ENCODE assay signal across 2 cellular contexts in genomic region chr17:80191192-80191591, GRCh38.
TF ChIP-seq lines count a peak whose summit lies in the region.

No MANE protein-coding gene starts in this region.

TF ChIP-seq in HepG2, 621 proteins besides CTCF, POLR2A, EP300 and RAD21:
- no peak for TF ChIP-seq ZBTB7A (CRISPR knock-in tag; IDR thresholded peaks at IDR 0.05)
- no peak for TF ChIP-seq GLMP (CRISPR knock-in tag; IDR thresholded peaks at IDR 0.05; ENCODE audit: borderline replicate concordance)
- no peak for TF ChIP-seq NFE2L2 (IDR thresholded peaks at IDR 0.05; ENCODE audit: low read length)
- TF ChIP-seq ZBTB38 (CRISPR knock-in tag; IDR thresholded peaks at IDR 0.05), result 0 out of 2 replicates have a peak, but pooled peaks have one; percentile 14
- peak; percentile 22; the same call in 1 of the 2 replicates for TF ChIP-seq ZNF768 (CRISPR knock-in tag; IDR thresholded peaks at IDR 0.05)
- TF ChIP-seq, protein P1, sequence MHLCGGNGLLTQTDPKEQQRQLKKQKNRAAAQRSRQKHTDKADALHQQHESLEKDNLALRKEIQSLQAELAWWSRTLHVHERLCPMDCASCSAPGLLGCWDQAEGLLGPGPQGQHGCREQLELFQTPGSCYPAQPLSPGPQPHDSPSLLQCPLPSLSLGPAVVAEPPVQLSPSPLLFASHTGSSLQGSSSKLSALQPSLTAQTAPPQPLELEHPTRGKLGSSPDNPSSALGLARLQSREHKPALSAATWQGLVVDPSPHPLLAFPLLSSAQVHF (CRISPR knock-in tag; IDR thresholded peaks at IDR 0.05), result no peak
- TF ChIP-seq NCOA2 (CRISPR knock-in tag; IDR thresholded peaks at IDR 0.05), result no peak
- no peak for TF ChIP-seq ZMYM4 (CRISPR knock-in tag; IDR thresholded peaks at IDR 0.05)
- TF ChIP-seq XRCC5 (optimal IDR thresholded peaks at IDR 0.05; ENCODE audit: low read length), result peak; percentile 7
- TF ChIP-seq ZNF660 (CRISPR knock-in tag; IDR thresholded peaks at IDR 0.05; ENCODE audit: borderline replicate concordance, low read depth), result no peak
- TF ChIP-seq, protein P2, sequence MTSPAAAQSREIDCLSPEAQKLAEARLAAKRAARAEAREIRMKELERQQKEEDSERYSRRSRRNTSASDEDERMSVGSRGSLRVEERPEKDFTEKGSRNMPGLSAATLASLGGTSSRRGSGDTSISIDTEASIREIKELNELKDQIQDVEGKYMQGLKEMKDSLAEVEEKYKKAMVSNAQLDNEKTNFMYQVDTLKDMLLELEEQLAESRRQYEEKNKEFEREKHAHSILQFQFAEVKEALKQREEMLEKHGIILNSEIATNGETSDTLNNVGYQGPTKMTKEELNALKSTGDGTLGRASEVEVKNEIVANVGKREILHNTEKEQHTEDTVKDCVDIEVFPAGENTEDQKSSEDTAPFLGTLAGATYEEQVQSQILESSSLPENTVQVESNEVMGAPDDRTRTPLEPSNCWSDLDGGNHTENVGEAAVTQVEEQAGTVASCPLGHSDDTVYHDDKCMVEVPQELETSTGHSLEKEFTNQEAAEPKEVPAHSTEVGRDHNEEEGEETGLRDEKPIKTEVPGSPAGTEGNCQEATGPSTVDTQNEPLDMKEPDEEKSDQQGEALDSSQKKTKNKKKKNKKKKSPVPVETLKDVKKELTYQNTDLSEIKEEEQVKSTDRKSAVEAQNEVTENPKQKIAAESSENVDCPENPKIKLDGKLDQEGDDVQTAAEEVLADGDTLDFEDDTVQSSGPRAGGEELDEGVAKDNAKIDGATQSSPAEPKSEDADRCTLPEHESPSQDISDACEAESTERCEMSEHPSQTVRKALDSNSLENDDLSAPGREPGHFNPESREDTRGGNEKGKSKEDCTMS (CRISPR knock-in tag; conservative IDR thresholded peaks at IDR 0.05), result no peak
- no peak for TF ChIP-seq SETDB1 (CRISPR knock-in tag; IDR thresholded peaks at IDR 0.05; ENCODE audit: borderline replicate concordance)
- TF ChIP-seq, protein P3, sequence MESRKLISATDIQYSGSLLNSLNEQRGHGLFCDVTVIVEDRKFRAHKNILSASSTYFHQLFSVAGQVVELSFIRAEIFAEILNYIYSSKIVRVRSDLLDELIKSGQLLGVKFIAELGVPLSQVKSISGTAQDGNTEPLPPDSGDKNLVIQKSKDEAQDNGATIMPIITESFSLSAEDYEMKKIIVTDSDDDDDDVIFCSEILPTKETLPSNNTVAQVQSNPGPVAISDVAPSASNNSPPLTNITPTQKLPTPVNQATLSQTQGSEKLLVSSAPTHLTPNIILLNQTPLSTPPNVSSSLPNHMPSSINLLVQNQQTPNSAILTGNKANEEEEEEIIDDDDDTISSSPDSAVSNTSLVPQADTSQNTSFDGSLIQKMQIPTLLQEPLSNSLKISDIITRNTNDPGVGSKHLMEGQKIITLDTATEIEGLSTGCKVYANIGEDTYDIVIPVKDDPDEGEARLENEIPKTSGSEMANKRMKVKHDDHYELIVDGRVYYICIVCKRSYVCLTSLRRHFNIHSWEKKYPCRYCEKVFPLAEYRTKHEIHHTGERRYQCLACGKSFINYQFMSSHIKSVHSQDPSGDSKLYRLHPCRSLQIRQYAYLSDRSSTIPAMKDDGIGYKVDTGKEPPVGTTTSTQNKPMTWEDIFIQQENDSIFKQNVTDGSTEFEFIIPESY (CRISPR knock-in tag; IDR thresholded peaks at IDR 0.05), result peak; percentile 77
- TF ChIP-seq, protein P4, sequence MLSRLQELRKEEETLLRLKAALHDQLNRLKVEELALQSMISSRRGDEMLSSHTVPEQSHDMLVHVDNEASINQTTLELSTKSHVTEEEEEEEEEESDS (CRISPR knock-in tag; IDR thresholded peaks at IDR 0.05; ENCODE audit: borderline replicate concordance), result no peak
- no peak for TF ChIP-seq IRF1 (CRISPR knock-in tag; IDR thresholded peaks at IDR 0.05; ENCODE audit: low read depth)

TF ChIP-seq in WTC11, 78 proteins besides CTCF, POLR2A, EP300 and RAD21 (continues in another document):
- TF ChIP-seq, protein P5, sequence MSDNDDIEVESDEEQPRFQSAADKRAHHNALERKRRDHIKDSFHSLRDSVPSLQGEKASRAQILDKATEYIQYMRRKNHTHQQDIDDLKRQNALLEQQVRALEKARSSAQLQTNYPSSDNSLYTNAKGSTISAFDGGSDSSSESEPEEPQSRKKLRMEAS (CRISPR knock-in tag; IDR thresholded peaks at IDR 0.05), result 0 out of 2 replicates have a peak, but pooled peaks have one; percentile 51
- TF ChIP-seq, protein P6, sequence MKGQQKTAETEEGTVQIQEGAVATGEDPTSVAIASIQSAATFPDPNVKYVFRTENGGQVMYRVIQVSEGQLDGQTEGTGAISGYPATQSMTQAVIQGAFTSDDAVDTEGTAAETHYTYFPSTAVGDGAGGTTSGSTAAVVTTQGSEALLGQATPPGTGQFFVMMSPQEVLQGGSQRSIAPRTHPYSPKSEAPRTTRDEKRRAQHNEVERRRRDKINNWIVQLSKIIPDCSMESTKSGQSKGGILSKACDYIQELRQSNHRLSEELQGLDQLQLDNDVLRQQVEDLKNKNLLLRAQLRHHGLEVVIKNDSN (CRISPR knock-in tag; IDR thresholded peaks at IDR 0.05), result no peak
- TF ChIP-seq SMAD4 (CRISPR knock-in tag; IDR thresholded peaks at IDR 0.05) (no peak), MXD4 (CRISPR knock-in tag; IDR thresholded peaks at IDR 0.05; ENCODE audit: borderline replicate concordance) (no peak), E2F4 (CRISPR knock-in tag; IDR thresholded peaks at IDR 0.05; ENCODE audit: borderline replicate concordance, low read depth) (no peak), FOXJ3 (CRISPR knock-in tag; IDR thresholded peaks at IDR 0.05; ENCODE audit: borderline replicate concordance) (no peak), MLX (CRISPR knock-in tag; IDR thresholded peaks at IDR 0.05) (no peak), USF2 (CRISPR knock-in tag; IDR thresholded peaks at IDR 0.05) (peak; percentile 23; the same call in 1 of the 2 replicates), ZNF121 (CRISPR knock-in tag; IDR thresholded peaks at IDR 0.05) (no peak), RELA (CRISPR knock-in tag; IDR thresholded peaks at IDR 0.05; ENCODE audit: borderline replicate concordance) (0 out of 2 replicates have a peak, but pooled peaks have one; percentile 33), ZNF396 (CRISPR knock-in tag; IDR thresholded peaks at IDR 0.05; ENCODE audit: borderline replicate concordance) (no peak), GRHL2 (CRISPR knock-in tag; IDR thresholded peaks at IDR 0.05; ENCODE audit: insufficient replicate concordance, severe bottlenecking) (no peak), ESRRA (CRISPR knock-in tag; IDR thresholded peaks at IDR 0.05; ENCODE audit: borderline replicate concordance) (no peak), CREB1 (CRISPR knock-in tag; IDR thresholded peaks at IDR 0.05) (no peak), JAZF1 (CRISPR knock-in tag; IDR thresholded peaks at IDR 0.05) (no peak), IRF1 (CRISPR knock-in tag; IDR thresholded peaks at IDR 0.05) (no peak), ZBTB21 (CRISPR knock-in tag; IDR thresholded peaks at IDR 0.05; ENCODE audit: borderline replicate concordance) (no peak), AFF4 (CRISPR knock-in tag; IDR thresholded peaks at IDR 0.05; ENCODE audit: borderline replicate concordance) (no peak)
- TF ChIP-seq, protein P7, sequence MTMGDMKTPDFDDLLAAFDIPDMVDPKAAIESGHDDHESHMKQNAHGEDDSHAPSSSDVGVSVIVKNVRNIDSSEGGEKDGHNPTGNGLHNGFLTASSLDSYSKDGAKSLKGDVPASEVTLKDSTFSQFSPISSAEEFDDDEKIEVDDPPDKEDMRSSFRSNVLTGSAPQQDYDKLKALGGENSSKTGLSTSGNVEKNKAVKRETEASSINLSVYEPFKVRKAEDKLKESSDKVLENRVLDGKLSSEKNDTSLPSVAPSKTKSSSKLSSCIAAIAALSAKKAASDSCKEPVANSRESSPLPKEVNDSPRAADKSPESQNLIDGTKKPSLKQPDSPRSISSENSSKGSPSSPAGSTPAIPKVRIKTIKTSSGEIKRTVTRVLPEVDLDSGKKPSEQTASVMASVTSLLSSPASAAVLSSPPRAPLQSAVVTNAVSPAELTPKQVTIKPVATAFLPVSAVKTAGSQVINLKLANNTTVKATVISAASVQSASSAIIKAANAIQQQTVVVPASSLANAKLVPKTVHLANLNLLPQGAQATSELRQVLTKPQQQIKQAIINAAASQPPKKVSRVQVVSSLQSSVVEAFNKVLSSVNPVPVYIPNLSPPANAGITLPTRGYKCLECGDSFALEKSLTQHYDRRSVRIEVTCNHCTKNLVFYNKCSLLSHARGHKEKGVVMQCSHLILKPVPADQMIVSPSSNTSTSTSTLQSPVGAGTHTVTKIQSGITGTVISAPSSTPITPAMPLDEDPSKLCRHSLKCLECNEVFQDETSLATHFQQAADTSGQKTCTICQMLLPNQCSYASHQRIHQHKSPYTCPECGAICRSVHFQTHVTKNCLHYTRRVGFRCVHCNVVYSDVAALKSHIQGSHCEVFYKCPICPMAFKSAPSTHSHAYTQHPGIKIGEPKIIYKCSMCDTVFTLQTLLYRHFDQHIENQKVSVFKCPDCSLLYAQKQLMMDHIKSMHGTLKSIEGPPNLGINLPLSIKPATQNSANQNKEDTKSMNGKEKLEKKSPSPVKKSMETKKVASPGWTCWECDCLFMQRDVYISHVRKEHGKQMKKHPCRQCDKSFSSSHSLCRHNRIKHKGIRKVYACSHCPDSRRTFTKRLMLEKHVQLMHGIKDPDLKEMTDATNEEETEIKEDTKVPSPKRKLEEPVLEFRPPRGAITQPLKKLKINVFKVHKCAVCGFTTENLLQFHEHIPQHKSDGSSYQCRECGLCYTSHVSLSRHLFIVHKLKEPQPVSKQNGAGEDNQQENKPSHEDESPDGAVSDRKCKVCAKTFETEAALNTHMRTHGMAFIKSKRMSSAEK (CRISPR knock-in tag; IDR thresholded peaks at IDR 0.05; ENCODE audit: borderline replicate concordance), result no peak
- TF ChIP-seq, protein P8, sequence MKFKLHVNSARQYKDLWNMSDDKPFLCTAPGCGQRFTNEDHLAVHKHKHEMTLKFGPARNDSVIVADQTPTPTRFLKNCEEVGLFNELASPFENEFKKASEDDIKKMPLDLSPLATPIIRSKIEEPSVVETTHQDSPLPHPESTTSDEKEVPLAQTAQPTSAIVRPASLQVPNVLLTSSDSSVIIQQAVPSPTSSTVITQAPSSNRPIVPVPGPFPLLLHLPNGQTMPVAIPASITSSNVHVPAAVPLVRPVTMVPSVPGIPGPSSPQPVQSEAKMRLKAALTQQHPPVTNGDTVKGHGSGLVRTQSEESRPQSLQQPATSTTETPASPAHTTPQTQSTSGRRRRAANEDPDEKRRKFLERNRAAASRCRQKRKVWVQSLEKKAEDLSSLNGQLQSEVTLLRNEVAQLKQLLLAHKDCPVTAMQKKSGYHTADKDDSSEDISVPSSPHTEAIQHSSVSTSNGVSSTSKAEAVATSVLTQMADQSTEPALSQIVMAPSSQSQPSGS (CRISPR knock-in tag; IDR thresholded peaks at IDR 0.05; ENCODE audit: borderline replicate concordance, low read depth), result no peak
- TF ChIP-seq, protein P9, sequence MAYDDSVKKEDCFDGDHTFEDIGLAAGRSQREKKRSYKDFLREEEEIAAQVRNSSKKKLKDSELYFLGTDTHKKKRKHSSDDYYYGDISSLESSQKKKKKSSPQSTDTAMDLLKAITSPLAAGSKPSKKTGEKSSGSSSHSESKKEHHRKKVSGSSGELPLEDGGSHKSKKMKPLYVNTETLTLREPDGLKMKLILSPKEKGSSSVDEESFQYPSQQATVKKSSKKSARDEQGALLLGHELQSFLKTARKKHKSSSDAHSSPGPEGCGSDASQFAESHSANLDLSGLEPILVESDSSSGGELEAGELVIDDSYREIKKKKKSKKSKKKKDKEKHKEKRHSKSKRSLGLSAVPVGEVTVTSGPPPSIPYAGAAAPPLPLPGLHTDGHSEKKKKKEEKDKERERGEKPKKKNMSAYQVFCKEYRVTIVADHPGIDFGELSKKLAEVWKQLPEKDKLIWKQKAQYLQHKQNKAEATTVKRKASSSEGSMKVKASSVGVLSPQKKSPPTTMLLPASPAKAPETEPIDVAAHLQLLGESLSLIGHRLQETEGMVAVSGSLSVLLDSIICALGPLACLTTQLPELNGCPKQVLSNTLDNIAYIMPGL (CRISPR knock-in tag; IDR thresholded peaks at IDR 0.05), result no peak
